1 cellular context compared by ENCODE assay signal in the genomic region with DNA sequence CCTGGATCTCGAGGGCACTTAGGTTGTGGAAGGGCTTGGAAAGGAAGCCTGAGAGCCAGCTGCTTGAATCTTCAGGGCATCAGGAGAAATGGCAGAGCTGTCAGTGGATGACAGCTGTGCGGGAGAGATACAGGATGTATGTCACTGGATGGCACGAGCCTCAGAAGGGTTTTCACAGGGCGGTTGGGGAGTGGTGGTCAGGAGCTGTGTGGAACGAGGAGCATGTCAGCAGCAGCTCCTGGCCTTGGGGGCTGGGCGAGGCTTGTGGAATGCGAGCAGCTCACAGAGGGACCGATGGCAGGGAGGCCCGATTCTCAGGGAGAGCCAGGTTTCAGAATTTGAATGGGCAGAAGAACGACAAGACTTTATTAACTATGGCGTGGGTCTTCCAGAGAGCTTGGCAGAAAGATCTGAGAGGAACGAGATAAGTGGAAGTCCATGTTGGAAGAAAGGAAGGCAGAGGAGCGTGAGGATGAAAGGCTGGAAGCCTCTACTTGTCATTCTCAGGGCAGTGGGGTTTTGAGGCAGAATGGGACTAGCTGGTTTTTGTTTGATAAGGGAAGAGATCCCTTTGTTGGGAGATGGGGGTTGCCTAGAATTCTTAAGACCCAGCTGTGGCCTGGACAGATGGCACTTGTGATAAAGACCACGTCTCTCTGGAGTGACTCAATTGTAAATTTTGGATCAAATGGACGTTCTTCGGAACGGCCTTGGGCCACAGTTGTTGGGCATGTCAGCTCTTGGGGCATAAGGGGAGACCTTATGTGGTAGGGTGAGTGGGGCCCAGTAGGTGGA.
TF ChIP-seq lines count a peak whose summit lies in the region.

No MANE protein-coding gene starts in this region.

TF ChIP-seq in HepG2, 621 proteins besides CTCF, POLR2A, EP300 and RAD21:
- no peak for TF ChIP-seq ZFP41 (CRISPR knock-in tag; IDR thresholded peaks at IDR 0.05; ENCODE audit: borderline replicate concordance)
- TF ChIP-seq, protein P1, sequence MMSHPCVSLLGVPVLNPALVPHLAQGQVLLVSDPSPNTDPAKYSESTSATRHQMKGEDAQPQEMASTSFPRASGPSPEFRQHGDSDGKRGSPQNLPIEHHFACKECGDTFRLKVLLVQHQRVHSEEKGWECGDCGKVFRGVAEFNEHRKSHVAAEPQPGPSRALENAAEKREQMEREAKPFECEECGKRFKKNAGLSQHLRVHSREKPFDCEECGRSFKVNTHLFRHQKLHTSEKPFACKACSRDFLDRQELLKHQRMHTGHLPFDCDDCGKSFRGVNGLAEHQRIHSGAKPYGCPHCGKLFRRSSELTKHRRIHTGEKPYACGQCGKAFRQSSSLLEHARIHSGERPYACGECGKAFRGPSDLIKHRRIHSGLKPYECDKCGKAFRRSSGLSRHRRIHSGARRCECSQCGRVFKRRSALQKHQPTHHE (CRISPR knock-in tag; IDR thresholded peaks at IDR 0.05; ENCODE audit: borderline replicate concordance), result no peak
- no peak for TF ChIP-seq ZNF121 (CRISPR knock-in tag; IDR thresholded peaks at IDR 0.05)
